1 cellular context compared by ENCODE assay signal in genomic region chr5:50591338-50591737, GRCh38.
A peak's percentile ranks its signal among the peaks of the same experiment; 100 is the strongest.
TF ChIP-seq lines count a peak whose summit lies in the region.

No MANE protein-coding gene starts in this region.

TF ChIP-seq in GM12878, 131 proteins besides CTCF, POLR2A, EP300 and RAD21:
- peak; percentile 86 for TF ChIP-seq MLLT1 (IDR thresholded peaks at IDR 0.05)
